In the genomic region with DNA sequence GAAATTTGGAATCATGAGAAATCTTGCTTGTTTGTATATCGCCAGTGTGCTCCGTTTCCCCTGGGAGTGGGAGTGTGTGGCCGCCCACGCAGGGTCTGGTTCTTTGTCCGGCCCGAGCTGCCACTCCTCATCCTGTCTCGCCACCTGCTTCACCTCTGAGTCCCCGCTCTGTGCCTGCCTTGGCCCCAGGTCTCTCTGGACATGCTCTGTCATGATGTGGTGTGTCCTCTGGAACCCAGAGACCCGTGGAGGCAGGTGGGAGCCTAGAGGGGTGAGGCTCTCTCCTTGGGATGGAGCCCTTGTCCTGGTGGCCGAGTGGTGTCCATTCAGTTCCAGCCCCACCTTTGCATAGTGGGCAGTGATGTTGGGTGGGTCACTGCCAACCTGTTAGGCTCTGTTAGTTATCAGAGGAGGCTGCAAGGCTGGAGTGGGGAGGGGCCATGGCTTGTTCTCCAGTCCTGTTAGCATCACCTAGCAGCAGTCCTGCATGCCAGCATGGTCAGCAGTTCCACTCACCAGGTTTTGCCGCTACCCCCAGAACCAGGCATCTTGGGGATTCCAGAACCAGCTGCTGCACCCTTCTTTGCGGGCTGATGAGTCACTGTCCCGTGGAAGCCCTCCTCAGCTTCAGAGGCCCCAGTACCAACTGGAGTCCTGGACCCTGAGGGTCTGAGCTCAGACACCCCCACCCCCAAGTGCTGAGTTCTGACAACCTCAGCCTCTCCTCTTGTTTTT, we compare ENCODE assay signal across 38 cellular contexts.
"Had no signal": no experiment of that assay in that cellular context is flagged by ENCODE, and none has a peak within 500 bp of the region (broad histone marks: within the 10 kb centered on the region; RNA-seq: fewer than 3 reads in every experiment).

No MANE protein-coding gene starts in this region.

- H3K4me3 Mint-ChIP-seq: activated CD4-positive, alpha-beta memory T cell treated with anti-CD3 and anti-CD28 coated beads, Interleukin-2, amount 10 ng/mL, durations not matched to agents 7 days and 5 days; activated CD8-positive, alpha-beta memory T cell treated with anti-CD3 and anti-CD28 coated beads, Interleukin-2, amount 10 ng/mL, durations not matched to agents 7 days and 5 days; activated naive CD4-positive, alpha-beta T cell treated with anti-CD3 and anti-CD28 coated beads, Interleukin-2, amount 50 U/mL, for 24 hours; activated naive CD8-positive, alpha-beta T cell treated with anti-CD3 and anti-CD28 coated beads, Interleukin-2, amount 10 ng/mL, durations not matched to agents 7 days and 5 days; brain; T-cell; T-helper 17 cell had no signal

- H3K27ac ChIP-seq: Peyer's patch, RWPE1, WERI-Rb-1 had no signal

- DNase-seq: activated CD4-positive, alpha-beta memory T cell treated with anti-CD3 and anti-CD28 coated beads, Interleukin-2, amount 10 ng/mL, durations not matched to agents 7 days and 5 days; activated CD4-positive, alpha-beta T cell treated with anti-CD3 and anti-CD28 coated beads for 1 hour; activated CD4-positive, alpha-beta T cell treated with anti-CD3 and anti-CD28 coated beads for 48 hours; activated CD4-positive, CD25-positive, alpha-beta regulatory T cell; activated CD8-positive, alpha-beta memory T cell treated with anti-CD3 and anti-CD28 coated beads for 24 hours; activated CD8-positive, alpha-beta memory T cell treated with anti-CD3 and anti-CD28 coated beads, Interleukin-2, amount 10 ng/mL, durations not matched to agents 7 days and 5 days; activated CD8-positive, alpha-beta memory T cell treated with anti-CD3 and anti-CD28 coated beads, Interleukin-2, amount 50 U/mL, for 48 hours; activated gamma-delta T cell; activated naive CD4-positive, alpha-beta T cell treated with Interleukin-2 at 50 U/mL for 16 hours; activated naive CD8-positive, alpha-beta T cell treated with anti-CD3 and anti-CD28 coated beads, Interleukin-2, amount 10 ng/mL, durations not matched to agents 7 days and 5 days; activated T-cell treated with anti-CD3 and anti-CD28 coated beads, Interleukin-2, amount 50 U/mL, for 48 hours; anterior cingulate cortex; caudate nucleus; cerebellar nuclear complex; MG63; NCI-H1048; NCI-H1105 treated with DMSO at 0.1 percent for 48 hours; NCI-H1436; NCI-H1694; NCI-H1930; NCI-H2081 treated with DMSO at 0.1 percent for 48 hours; NCI-H510A; NCI-H526; NCI-H748 treated with DMSO at 0.1 percent for 48 hours; NK-92 treated with Interleukin-12 subunit alpha and Interleukin-12 subunit beta, amount 100 ng/mL, for 24 hours; PC-3; Peyer's patch; SIG-M5; T-cell; T-helper 17 cell; T-helper 9 cell; WERI-Rb-1 had no signal

- H3K4me3 ChIP-seq: K562, MG63, Peyer's patch had no signal

- ATAC-seq: activated CD8-positive, alpha-beta memory T cell treated with anti-CD3 and anti-CD28 coated beads, Interleukin-2, amount 10 ng/mL, durations not matched to agents 7 days and 5 days; K562; PC-3; Right ventricle myocardium inferior; SK-N-SH treated with all-trans-retinoic acid at 6 μM for 48 hours; T-cell; T-helper 17 cell had no signal

- H3K27me3 Mint-ChIP-seq: activated CD4-positive, alpha-beta memory T cell treated with anti-CD3 and anti-CD28 coated beads, Interleukin-2, amount 10 ng/mL, durations not matched to agents 7 days and 5 days; activated CD8-positive, alpha-beta memory T cell treated with anti-CD3 and anti-CD28 coated beads, Interleukin-2, amount 10 ng/mL, durations not matched to agents 7 days and 5 days; activated naive CD4-positive, alpha-beta T cell treated with anti-CD3 and anti-CD28 coated beads, Interleukin-2, amount 50 U/mL, for 24 hours; activated naive CD8-positive, alpha-beta T cell treated with anti-CD3 and anti-CD28 coated beads, Interleukin-2, amount 10 ng/mL, durations not matched to agents 7 days and 5 days; brain; T-cell; T-helper 17 cell had no signal

- H3K27me3 ChIP-seq: MG63, Peyer's patch had no signal

- H3K4me1 Mint-ChIP-seq: activated CD4-positive, alpha-beta memory T cell treated with anti-CD3 and anti-CD28 coated beads, Interleukin-2, amount 10 ng/mL, durations not matched to agents 7 days and 5 days; activated CD8-positive, alpha-beta memory T cell treated with anti-CD3 and anti-CD28 coated beads, Interleukin-2, amount 10 ng/mL, durations not matched to agents 7 days and 5 days; activated naive CD4-positive, alpha-beta T cell treated with anti-CD3 and anti-CD28 coated beads, Interleukin-2, amount 50 U/mL, for 24 hours; activated naive CD8-positive, alpha-beta T cell treated with anti-CD3 and anti-CD28 coated beads, Interleukin-2, amount 10 ng/mL, durations not matched to agents 7 days and 5 days; brain had no signal

- H3K4me1 ChIP-seq: Peyer's patch had no signal

- H3K9me3 Mint-ChIP-seq: activated CD4-positive, alpha-beta memory T cell treated with anti-CD3 and anti-CD28 coated beads, Interleukin-2, amount 10 ng/mL, durations not matched to agents 7 days and 5 days; activated naive CD4-positive, alpha-beta T cell treated with anti-CD3 and anti-CD28 coated beads, Interleukin-2, amount 50 U/mL, for 24 hours; activated naive CD8-positive, alpha-beta T cell treated with anti-CD3 and anti-CD28 coated beads, Interleukin-2, amount 10 ng/mL, durations not matched to agents 7 days and 5 days; brain; T-cell had no signal

- H3K27ac Mint-ChIP-seq: activated CD4-positive, alpha-beta memory T cell treated with anti-CD3 and anti-CD28 coated beads, Interleukin-2, amount 10 ng/mL, durations not matched to agents 7 days and 5 days; activated CD8-positive, alpha-beta memory T cell treated with anti-CD3 and anti-CD28 coated beads, Interleukin-2, amount 10 ng/mL, durations not matched to agents 7 days and 5 days; activated naive CD4-positive, alpha-beta T cell treated with anti-CD3 and anti-CD28 coated beads, Interleukin-2, amount 50 U/mL, for 24 hours; activated naive CD8-positive, alpha-beta T cell treated with anti-CD3 and anti-CD28 coated beads, Interleukin-2, amount 10 ng/mL, durations not matched to agents 7 days and 5 days; brain; T-cell; T-helper 17 cell had no signal

- H3K9me3 ChIP-seq: MG63, Peyer's patch had no signal
